ENCODE assay signal across 19 cellular contexts in genomic region chr2:190993292-190993643, GRCh38.
"Had no signal": no experiment of that assay in that cellular context is flagged by ENCODE, and none has a peak within 500 bp of the region (broad histone marks: within the 10 kb centered on the region; RNA-seq: fewer than 3 reads in every experiment).

No MANE protein-coding gene starts in this region.

- H3K27ac Mint-ChIP-seq: nephron progenitor cell had no signal

- H3K27me3 Mint-ChIP-seq: activated CD8-positive, alpha-beta memory T cell treated with anti-CD3 and anti-CD28 coated beads, Interleukin-2, amount 10 ng/mL, durations not matched to agents 7 days and 5 days had no signal

- DNase-seq: activated CD4-positive, alpha-beta T cell treated with anti-CD3 and anti-CD28 coated beads for 4 hours; activated CD8-positive, alpha-beta memory T cell treated with anti-CD3 and anti-CD28 coated beads, Interleukin-2, amount 10 ng/mL, durations not matched to agents 7 days and 5 days; activated naive CD4-positive, alpha-beta T cell; activated T-cell treated with anti-CD3 and anti-CD28 coated beads, Interleukin-2, amount 50 U/mL, for 4 hours; foreskin keratinocyte; islet precursor cell; mammary epithelial cell; nephron progenitor cell; SIG-M5; sigmoid colon; stimulated activated CD4-positive, alpha-beta T cell treated with anti-CD3 and anti-CD28 coated beads, Interleukin-2, amount 100 ng/mL, for 24 hours; stimulated activated naive CD4-positive, alpha-beta T cell; T1000; upper lobe of left lung; WERI-Rb-1 had no signal

- H3K27ac ChIP-seq: breast epithelium, foreskin keratinocyte, sigmoid colon, suprapubic skin, upper lobe of left lung, WERI-Rb-1 had no signal

- FAIRE-seq: colon had no signal

- H3K4me3 Mint-ChIP-seq: activated CD8-positive, alpha-beta memory T cell treated with anti-CD3 and anti-CD28 coated beads, Interleukin-2, amount 10 ng/mL, durations not matched to agents 7 days and 5 days; activated T-cell treated with anti-CD3 and anti-CD28 coated beads, Interleukin-2, amount 50 U/mL, for 4 hours; nephron progenitor cell had no signal

- H3K9me3 ChIP-seq: breast epithelium, sigmoid colon, suprapubic skin, upper lobe of left lung had no signal

- H3K4me3 ChIP-seq: breast epithelium, sigmoid colon, suprapubic skin, upper lobe of left lung had no signal

- ATAC-seq: activated CD8-positive, alpha-beta memory T cell treated with anti-CD3 and anti-CD28 coated beads, Interleukin-2, amount 10 ng/mL, durations not matched to agents 7 days and 5 days; activated T-cell treated with anti-CD3 and anti-CD28 coated beads, Interleukin-2, amount 50 U/mL, for 4 hours; foreskin keratinocyte; left lobe of liver had no signal

- H3K4me1 ChIP-seq: breast epithelium, foreskin keratinocyte, suprapubic skin, upper lobe of left lung had no signal

- H3K9me3 Mint-ChIP-seq: nephron progenitor cell had no signal

- H3K27me3 ChIP-seq: breast epithelium, foreskin keratinocyte, sigmoid colon, suprapubic skin, upper lobe of left lung had no signal
